ENCODE assay signal across 25 cellular contexts in the genomic region with DNA sequence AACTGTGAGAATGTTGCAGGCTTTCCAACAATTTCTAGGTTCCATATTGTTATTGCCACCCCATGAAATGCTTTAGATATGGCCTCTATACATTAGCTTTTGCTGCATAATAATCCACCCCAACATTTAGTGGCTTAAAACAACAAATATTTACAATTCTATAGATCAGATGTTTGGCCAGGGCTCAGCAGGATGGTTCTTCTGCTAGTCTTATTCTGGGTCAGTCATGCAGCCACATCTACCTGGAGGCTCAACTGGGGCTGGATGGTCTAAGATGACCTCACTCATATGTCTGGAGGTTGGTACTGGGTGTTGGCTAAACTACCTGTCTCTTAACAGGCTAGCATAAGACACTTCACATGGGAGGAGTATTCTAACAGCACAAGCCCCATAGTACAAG.
"Had no signal": no experiment of that assay in that cellular context is flagged by ENCODE, and none has a peak within 500 bp of the region (broad histone marks: within the 10 kb centered on the region; RNA-seq: fewer than 3 reads in every experiment).

No MANE protein-coding gene starts in this region.

- H3K4me3 Mint-ChIP-seq: dendritic cell treated with granulocyte-macrophage colony-stimulating factor and Interleukin-4, amounts not matched to agents 40 ng/mL and 50 ng/mL, for 4 days; effector memory CD8-positive, alpha-beta T cell; endodermal cell; mesothelial cell of epicardium; naive B cell had no signal

- H3K27me3 ChIP-seq: colonic mucosa, esophagus squamous epithelium, gastrocnemius medialis, heart right ventricle, left lung had no signal

- H3K4me3 ChIP-seq: colonic mucosa, esophagus squamous epithelium, gastrocnemius medialis, heart right ventricle, left lung, lower lobe of right lung, mucosa of descending colon had no signal

- H3K36me3 ChIP-seq: colonic mucosa, esophagus squamous epithelium, gastrocnemius medialis, lower lobe of right lung had no signal

- ATAC-seq: effector memory CD8-positive, alpha-beta T cell; esophagus mucosa; gastrocnemius medialis; heart right ventricle; left cardiac atrium; left lung; left ventricle myocardium superior; lower lobe of right lung; mucosa of descending colon had no signal

- H3K27ac Mint-ChIP-seq: dendritic cell treated with granulocyte-macrophage colony-stimulating factor and Interleukin-4, amounts not matched to agents 40 ng/mL and 50 ng/mL, for 4 days; effector memory CD8-positive, alpha-beta T cell; endodermal cell; mesothelial cell of epicardium; naive B cell had no signal

- H3K4me1 Mint-ChIP-seq: endodermal cell, naive B cell had no signal

- H3K36me3 Mint-ChIP-seq: naive B cell had no signal

- H3K9me3 ChIP-seq: colonic mucosa, gastrocnemius medialis had no signal

- H3K27me3 Mint-ChIP-seq: dendritic cell treated with granulocyte-macrophage colony-stimulating factor and Interleukin-4, amounts not matched to agents 40 ng/mL and 50 ng/mL, for 4 days had no signal

- H3K27ac ChIP-seq: colonic mucosa, epithelial cell of prostate, esophagus squamous epithelium, gastrocnemius medialis, heart right ventricle, left lung, lower lobe of right lung had no signal

- DNase-seq: colonic mucosa; cortex of kidney; effector CD8-positive, alpha-beta T cell; effector memory CD8-positive, alpha-beta T cell; endodermal cell; erythroblast; esophagus squamous epithelium; foreskin fibroblast; foreskin melanocyte; gastrocnemius medialis; glutamatergic neuron; head of caudate nucleus; heart right ventricle; hippocampal formation; left cardiac atrium; left lung; left ventricle myocardium superior; lower lobe of right lung; mesenchymal stem cell; mucosa of descending colon; naive B cell had no signal

- H3K9me3 Mint-ChIP-seq: effector memory CD8-positive, alpha-beta T cell had no signal

- H3K4me1 ChIP-seq: colonic mucosa had no signal
